22 cellular contexts compared by ENCODE assay signal in the genomic region with DNA sequence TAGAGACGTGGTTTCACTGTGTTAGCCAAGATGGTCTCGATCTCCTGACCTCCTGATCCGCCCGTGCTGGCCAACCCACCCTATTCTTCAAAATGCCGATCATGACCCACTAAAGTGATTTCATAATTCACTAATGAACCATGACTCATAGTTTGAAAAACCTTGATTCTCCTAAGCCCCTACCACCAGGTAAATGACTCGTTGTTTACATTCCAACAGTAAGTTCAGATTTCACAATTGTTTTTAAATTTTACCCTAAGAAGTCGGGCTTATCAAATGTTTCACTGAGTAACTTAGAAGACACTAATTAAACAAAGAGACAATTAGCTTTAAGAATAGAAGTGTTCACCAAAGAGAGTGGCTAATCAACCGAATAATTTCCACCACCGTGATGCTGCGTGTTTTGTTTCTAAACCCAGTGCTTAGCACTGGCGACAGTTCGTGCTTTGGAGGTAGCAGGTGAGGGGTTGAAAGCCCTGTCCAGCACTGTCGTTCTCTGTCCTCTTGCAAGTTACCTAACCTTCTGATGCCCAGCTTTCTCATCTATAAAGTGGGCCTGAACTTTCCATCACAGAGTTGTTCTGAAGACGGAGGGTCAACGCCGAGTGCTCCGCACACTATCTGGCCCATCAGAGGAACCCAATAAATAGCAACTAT.
DNase-seq lines count a peak whose midpoint lies in the region; ATAC-seq, FAIRE-seq and TF ChIP-seq lines count a peak whose summit lies in the region.
"Had no signal": no experiment of that assay in that cellular context is flagged by ENCODE, and none has a peak within 500 bp of the region (broad histone marks: within the 10 kb centered on the region; RNA-seq: fewer than 3 reads in every experiment).

No MANE protein-coding gene starts in this region.

- no peaks in the 10 kb centered on the region for H3K4me1 Mint-ChIP-seq in Calu3 (ENCODE audit: low read depth, unreplicated experiment)
- H3K4me1 Mint-ChIP-seq: CD4-positive, alpha-beta memory T cell had no signal

- H3K27me3 ChIP-seq in bronchial epithelial cell (ENCODE audit: control insufficient read depth, insufficient read depth, low read length): no peaks in the 10 kb centered on the region
- H3K27me3 ChIP-seq in effector memory CD4-positive, alpha-beta T cell (replicated peaks; ENCODE audit: control insufficient read depth, insufficient read depth, low read length, poor library complexity, severe bottlenecking): no peaks in the 10 kb centered on the region
- H3K27me3 ChIP-seq: BLaER1 treated with 17β-estradiol and CSF1 and Interleukin-3, amounts not matched to agents 10 nM and 100 nM had no signal

- TF ChIP-seq EP300 in Ishikawa (IDR thresholded peaks at IDR 0.05; ENCODE audit: borderline replicate concordance): no peak

- peaks cover 7% of the 10 kb centered on the region for H3K9me3 Mint-ChIP-seq in Calu3 (ENCODE audit: low read depth, unreplicated experiment)
- H3K9me3 Mint-ChIP-seq: CD4-positive, alpha-beta memory T cell; H9; HFFc6 had no signal

- TF ChIP-seq CTCF in bronchial epithelial cell (IDR thresholded peaks at IDR 0.05; ENCODE audit: insufficient read depth, low read length, severe bottlenecking) (no peak), Calu3 (IDR thresholded peaks at IDR 0.05; ENCODE audit: unreplicated experiment) (no peak)

- ATAC-seq in HG02973 (IDR thresholded peaks at IDR 0.05; ENCODE audit: unreplicated experiment): no peak
- ATAC-seq: Right ventricle myocardium inferior had no signal

- DNase-seq in bronchial epithelial cell (ENCODE audit: low read depth) (peak; percentile 74), islet precursor cell (peak; percentile 58), GM19240 (ENCODE audit: insufficient read length, low spot score) (no peak), Calu3 (no peak)
- no peak for DNase-seq in effector memory CD4-positive, alpha-beta T cell
- DNase-seq: ACHN; CD4-positive, alpha-beta memory T cell; GF-D8; GM23248; HFFc6; NCI-H1694; NCI-H2081; NCI-H2171; NCI-H526; OCI-M1; SW 1271 had no signal

- H3K4me1 ChIP-seq in effector memory CD4-positive, alpha-beta T cell (ENCODE audit: control insufficient read depth, insufficient read depth, low read length, poor library complexity, severe bottlenecking): no peaks in the 10 kb centered on the region

- FAIRE-seq in bronchial epithelial cell (lab: Jason Lieb, UNC): no peak
- FAIRE-seq: RCC 7860 had no signal

- BruUV-seq in Calu3 (replicated peaks; lab: Mats Ljungman, UMichigan): no TSS peak

- no peak overlapping the region for H3K27ac ChIP-seq in effector memory CD4-positive, alpha-beta T cell (ENCODE audit: insufficient read depth, low read length, poor library complexity, severe bottlenecking)
- H3K27ac ChIP-seq: BLaER1 treated with 17β-estradiol and CSF1 and Interleukin-3, amounts not matched to agents 10 nM and 100 nM; GM23248 had no signal

- intact Hi-C loops in Calu3 (cut with micrococcal nuclease; ENCODE audit: unreplicated experiment): no loop called here

- H3K9me3 ChIP-seq in effector memory CD4-positive, alpha-beta T cell (ENCODE audit: control insufficient read depth, low read length): no peaks in the 10 kb centered on the region
- H3K9me3 ChIP-seq: BLaER1 treated with 17β-estradiol and CSF1 and Interleukin-3, amounts not matched to agents 10 nM and 100 nM had no signal

- H3K4me3 ChIP-seq in bronchial epithelial cell (ENCODE audit: low read depth, low read length): no peak overlapping the region
- no peak overlapping the region for H3K4me3 ChIP-seq in effector memory CD4-positive, alpha-beta T cell (ENCODE audit: insufficient read depth, low read depth, low read length, poor library complexity, severe bottlenecking)
- H3K4me3 ChIP-seq: BLaER1 treated with 17β-estradiol and CSF1 and Interleukin-3, amounts not matched to agents 10 nM and 100 nM; GM23248 had no signal

- no peak overlapping the region for H3K27ac Mint-ChIP-seq in Calu3 (ENCODE audit: unreplicated experiment)
- H3K27ac Mint-ChIP-seq: CD4-positive, alpha-beta memory T cell; H9; HFFc6 had no signal

- H3K36me3 ChIP-seq in bronchial epithelial cell (ENCODE audit: control insufficient read depth, insufficient read depth, low read length): no peaks in the 10 kb centered on the region
- H3K36me3 ChIP-seq in effector memory CD4-positive, alpha-beta T cell (ENCODE audit: control insufficient read depth, insufficient read depth, low read length): no peaks in the 10 kb centered on the region
- H3K36me3 ChIP-seq: BLaER1 treated with 17β-estradiol and CSF1 and Interleukin-3, amounts not matched to agents 10 nM and 100 nM had no signal

- CTCF ChIA-PET in Calu3 (lab: Charles Lee): no interaction called here

- peaks cover 37% of the 10 kb centered on the region for H3K27me3 Mint-ChIP-seq in Calu3 (ENCODE audit: unreplicated experiment)

- no peak overlapping the region for H3K4me3 Mint-ChIP-seq in Calu3 (ENCODE audit: low read depth, unreplicated experiment)
- H3K4me3 Mint-ChIP-seq: CD4-positive, alpha-beta memory T cell; H9; HFFc6 had no signal

- H3K36me3 Mint-ChIP-seq in Calu3 (ENCODE audit: insufficient read depth, unreplicated experiment): no peaks in the 10 kb centered on the region
- H3K36me3 Mint-ChIP-seq: CD4-positive, alpha-beta memory T cell had no signal

- no peak for TF ChIP-seq RAD21 in Ishikawa (IDR thresholded peaks at IDR 0.05; ENCODE audit: low read depth)

TF ChIP-seq in Ishikawa, 13 proteins besides CTCF, POLR2A, EP300 and RAD21:
- TF ChIP-seq, protein P1, sequence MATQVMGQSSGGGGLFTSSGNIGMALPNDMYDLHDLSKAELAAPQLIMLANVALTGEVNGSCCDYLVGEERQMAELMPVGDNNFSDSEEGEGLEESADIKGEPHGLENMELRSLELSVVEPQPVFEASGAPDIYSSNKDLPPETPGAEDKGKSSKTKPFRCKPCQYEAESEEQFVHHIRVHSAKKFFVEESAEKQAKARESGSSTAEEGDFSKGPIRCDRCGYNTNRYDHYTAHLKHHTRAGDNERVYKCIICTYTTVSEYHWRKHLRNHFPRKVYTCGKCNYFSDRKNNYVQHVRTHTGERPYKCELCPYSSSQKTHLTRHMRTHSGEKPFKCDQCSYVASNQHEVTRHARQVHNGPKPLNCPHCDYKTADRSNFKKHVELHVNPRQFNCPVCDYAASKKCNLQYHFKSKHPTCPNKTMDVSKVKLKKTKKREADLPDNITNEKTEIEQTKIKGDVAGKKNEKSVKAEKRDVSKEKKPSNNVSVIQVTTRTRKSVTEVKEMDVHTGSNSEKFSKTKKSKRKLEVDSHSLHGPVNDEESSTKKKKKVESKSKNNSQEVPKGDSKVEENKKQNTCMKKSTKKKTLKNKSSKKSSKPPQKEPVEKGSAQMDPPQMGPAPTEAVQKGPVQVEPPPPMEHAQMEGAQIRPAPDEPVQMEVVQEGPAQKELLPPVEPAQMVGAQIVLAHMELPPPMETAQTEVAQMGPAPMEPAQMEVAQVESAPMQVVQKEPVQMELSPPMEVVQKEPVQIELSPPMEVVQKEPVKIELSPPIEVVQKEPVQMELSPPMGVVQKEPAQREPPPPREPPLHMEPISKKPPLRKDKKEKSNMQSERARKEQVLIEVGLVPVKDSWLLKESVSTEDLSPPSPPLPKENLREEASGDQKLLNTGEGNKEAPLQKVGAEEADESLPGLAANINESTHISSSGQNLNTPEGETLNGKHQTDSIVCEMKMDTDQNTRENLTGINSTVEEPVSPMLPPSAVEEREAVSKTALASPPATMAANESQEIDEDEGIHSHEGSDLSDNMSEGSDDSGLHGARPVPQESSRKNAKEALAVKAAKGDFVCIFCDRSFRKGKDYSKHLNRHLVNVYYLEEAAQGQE (IDR thresholded peaks at IDR 0.05; ENCODE audit: low read depth): peak; percentile 36; the same call in 1 of the 2 replicates
- TF ChIP-seq TEAD4 (IDR thresholded peaks at IDR 0.05): no peak

Comparison
In these comparisons a context has a peak if more than half of its experiments do, and no peak if none do; other contexts are left out.
1. DNase-seq: peak in bronchial epithelial cell (single experiment) and islet precursor cell (single experiment); none in effector memory CD4-positive, alpha-beta T cell (0 of 3), GM19240 (single experiment) and Calu3 (single experiment).